Comparison of ENCODE assay signal across 8 cellular contexts in genomic region chr2:65388051-65388531, GRCh38. TPM values are rescaled to one million over a fixed set of nuclear protein-coding genes. Genes with fewer than 3 reads are reported as not detected.
DNase-seq lines count a peak whose midpoint lies in the region; ATAC-seq and TF ChIP-seq lines count a peak whose summit lies in the region.

No MANE protein-coding gene starts in this region.

- no peaks in the 10 kb centered on the region for H3K36me3 Mint-ChIP-seq in progenitor cell of endocrine pancreas (ENCODE audit: insufficient read depth)

- intact Hi-C loops in left colon (cut with DNase I, micrococcal nuclease) = no loop called here

- DNase-seq in progenitor cell of endocrine pancreas (ENCODE audit: low spot score, unreplicated experiment) = no peak
- DNase-seq in COR-L47 (lab: John Stamatoyannopoulos, UW) = no peak
- DNase-seq in stimulated activated CD4-positive, alpha-beta T cell treated with anti-CD3 and anti-CD28 coated beads, Interleukin-1b, Interleukin-23, amount 100 ng/mL, for 48 hours = no peak
- DNase-seq in left colon = no peak
- no peak for DNase-seq in omental fat pad (ENCODE audit: low spot score)

- no peak overlapping the region for H3K4me3 Mint-ChIP-seq in progenitor cell of endocrine pancreas (ENCODE audit: low read depth)

- TF ChIP-seq CTCF in progenitor cell of endocrine pancreas (IDR thresholded peaks at IDR 0.05; ENCODE audit: unreplicated experiment) = no peak
- no peak for TF ChIP-seq CTCF in omental fat pad (IDR thresholded peaks at IDR 0.05)

- ATAC-seq in GM18909 (IDR thresholded peaks at IDR 0.05; ENCODE audit: poor library complexity, unreplicated experiment) = peak; percentile 79
- peak; percentile 78 for ATAC-seq in HG02642 (IDR thresholded peaks at IDR 0.05; ENCODE audit: poor library complexity, unreplicated experiment)
- ATAC-seq in HG03575 (IDR thresholded peaks at IDR 0.05; ENCODE audit: extremely low read depth, insufficient number of reproducible peaks, low FRiP score, unreplicated experiment) = peak; percentile 76
- ATAC-seq in left colon = no peak
- no peak for ATAC-seq in omental fat pad (ENCODE audit: low FRiP score)

- H3K4me1 Mint-ChIP-seq in progenitor cell of endocrine pancreas (ENCODE audit: low read depth) = peaks cover 15% of the 10 kb centered on the region

- no peaks in the 10 kb centered on the region for H3K27me3 Mint-ChIP-seq in progenitor cell of endocrine pancreas

- peak overlapping the region; percentile 64 for H3K27ac Mint-ChIP-seq in progenitor cell of endocrine pancreas

- H3K9me3 Mint-ChIP-seq in progenitor cell of endocrine pancreas (ENCODE audit: low read depth) = no peaks in the 10 kb centered on the region

RNA-seq across cellular contexts. Expression of gene SPRED2, which starts 44.3 kb away (rescaled TPM):
- 36.6 and 38.6 TPM in 2 replicates for total RNA-seq in progenitor cell of endocrine pancreas
- 10 to 100 TPM; 41.5 to 57.0 TPM for total RNA-seq in left colon
- 10 to 100 TPM; 22.9 to 45.4 (median 26.6) TPM for total RNA-seq in omental fat pad

Comparison
In these comparisons a context has a peak if more than half of its experiments do, and no peak if none do; other contexts are left out.
1. ATAC-seq: peak in GM18909 (single experiment), HG02642 (single experiment) and HG03575 (single experiment); none in left colon (single experiment) and omental fat pad (single experiment).